ENCODE assay signal across 12 cellular contexts in genomic region chr15:90211440-90212168, GRCh38. TPM values are rescaled to one million over a fixed set of nuclear protein-coding genes. Genes with fewer than 3 reads are reported as not detected.
DNase-seq lines count a peak whose midpoint lies in the region; ATAC-seq, FAIRE-seq and TF ChIP-seq lines count a peak whose summit lies in the region.
"Had no signal": no experiment of that assay in that cellular context is flagged by ENCODE, and none has a peak within 500 bp of the region (broad histone marks: within the 10 kb centered on the region; RNA-seq: fewer than 3 reads in every experiment).

No MANE protein-coding gene starts in this region.

- H3K27ac ChIP-seq in endothelial cell of umbilical vein (ENCODE audit: insufficient read depth, low read depth, low read length): peak overlapping the region; percentile 27

- in situ Hi-C loops in GM13977 (cut with MboI; ENCODE audit: low pct_unique_long_range_greater_than_20kb, low sequenced_read_pairs, unreplicated experiment): no loop called here

- DNase-seq in stimulated activated naive CD8-positive, alpha-beta T cell treated with anti-CD3 and anti-CD28 coated beads, Interleukin-15, Interleukin-2, amounts not matched to agents 100 U/mL and 50 U/mL, for 24 hours: no peak
- DNase-seq in endothelial cell of umbilical vein (ENCODE audit: low read depth, low spot score): peak; percentile 32
- peak; percentile 78 to 91 (median 87) for DNase-seq in mucosa of descending colon
- no peak for DNase-seq in activated CD4-positive, alpha-beta memory T cell treated with anti-CD3 and anti-CD28 coated beads, Interleukin-2, amount 10 ng/mL, durations not matched to agents 7 days and 5 days
- no peak for DNase-seq in NCI-H1092 (lab: John Stamatoyannopoulos, UW)
- no peak for DNase-seq in GM13977 (ENCODE audit: low spot score)
- DNase-seq: activated T-cell treated with anti-CD3 and anti-CD28 coated beads for 4 hours; foreskin melanocyte; stimulated activated CD4-positive, alpha-beta T cell treated with anti-CD3 and anti-CD28 coated beads, Interleukin-15, amount 100 ng/mL, for 24 hours had no signal

- intact Hi-C loops in endothelial cell of umbilical vein (cut with micrococcal nuclease): loop anchor here (1.0 to 10.0 kb wide), 2 partner anchors 8 to 317 kb away; partner anchors contain the start of gene AP3S2
- intact Hi-C loops in mucosa of descending colon (cut with DNase I, micrococcal nuclease): no loop called here

- CTCF ChIA-PET in endothelial cell of umbilical vein (lab: Charles Lee): interaction anchor here (1.5 to 2.1 kb wide), 2 partner anchors 10 kb away, joined by 7 to 9 read pairs; partner anchors contain the start of gene SEMA4B
- CTCF ChIA-PET in activated CD4-positive, alpha-beta memory T cell treated with anti-CD3 and anti-CD28 coated beads, Interleukin-2, amount 10 ng/mL, durations not matched to agents 7 days and 5 days (lab: Charles Lee): no interaction called here

- no peak overlapping the region for H3K9ac ChIP-seq in endothelial cell of umbilical vein (replicated peaks; ENCODE audit: extremely low read depth, insufficient read depth, low read length)

- TF ChIP-seq POLR2A in endothelial cell of umbilical vein (IDR thresholded peaks at IDR 0.05; ENCODE audit: low read depth, low read length): no peak

- no TSS peak for BruUV-seq in endothelial cell of umbilical vein (replicated peaks; lab: Mats Ljungman, UMichigan)

- H3K4me3 ChIP-seq in endothelial cell of umbilical vein (replicated peaks in 1 of 3; ENCODE audit: insufficient read depth in 1 of 3, low read depth in 1 of 3, low read length in 3 of 3) (no peak overlapping the region), mucosa of descending colon (no peak overlapping the region)

- H3K9me3 ChIP-seq in endothelial cell of umbilical vein (replicated peaks; ENCODE audit: control insufficient read depth, insufficient read depth, low read length): no peaks in the 10 kb centered on the region
- H3K9me3 ChIP-seq in mucosa of descending colon: no peaks in the 10 kb centered on the region

- TF ChIP-seq CTCF in endothelial cell of umbilical vein (IDR thresholded peaks at IDR 0.05; ENCODE audit: extremely low read depth in 1 of 2, insufficient read depth in 1 of 2, low read depth in 1 of 2, low read length in 2 of 2) (no peak), mucosa of descending colon (IDR thresholded peaks at IDR 0.05) (no peak), GM13977 (IDR thresholded peaks at IDR 0.05; ENCODE audit: extremely low read depth, insufficient read depth, missing control alignments) (no peak)

- H3K27ac Mint-ChIP-seq in stimulated activated naive CD8-positive, alpha-beta T cell treated with anti-CD3 and anti-CD28 coated beads, Interleukin-15, Interleukin-2, amounts not matched to agents 100 ng/mL and 50 ng/mL, for 24 hours: peak overlapping the region; percentile 21
- no peak overlapping the region for H3K27ac Mint-ChIP-seq in activated CD4-positive, alpha-beta memory T cell treated with anti-CD3 and anti-CD28 coated beads, Interleukin-2, amount 10 ng/mL, durations not matched to agents 7 days and 5 days

- peak overlapping the region; percentile 44 for H3K4me2 ChIP-seq in endothelial cell of umbilical vein (ENCODE audit: insufficient read depth, low read length)

- no peak overlapping the region for H3K4me3 Mint-ChIP-seq in stimulated activated naive CD8-positive, alpha-beta T cell treated with anti-CD3 and anti-CD28 coated beads, Interleukin-15, Interleukin-2, amounts not matched to agents 100 ng/mL and 50 ng/mL, for 24 hours
- H3K4me3 Mint-ChIP-seq in activated CD4-positive, alpha-beta memory T cell treated with anti-CD3 and anti-CD28 coated beads, Interleukin-2, amount 10 ng/mL, durations not matched to agents 7 days and 5 days: no peak overlapping the region

- H3K4me1 ChIP-seq in endothelial cell of umbilical vein (ENCODE audit: control insufficient read depth, extremely low read depth, insufficient read depth, low read length) (peaks cover 12% of the 10 kb centered on the region), mucosa of descending colon (ENCODE audit: low read depth) (peaks cover 39% of the 10 kb centered on the region)

- peaks cover 48% of the 10 kb centered on the region for H3K4me1 Mint-ChIP-seq in stimulated activated naive CD8-positive, alpha-beta T cell treated with anti-CD3 and anti-CD28 coated beads, Interleukin-15, Interleukin-2, amounts not matched to agents 100 ng/mL and 50 ng/mL, for 24 hours (ENCODE audit: low read depth)
- H3K4me1 Mint-ChIP-seq in activated CD4-positive, alpha-beta memory T cell treated with anti-CD3 and anti-CD28 coated beads, Interleukin-2, amount 10 ng/mL, durations not matched to agents 7 days and 5 days: peaks cover 52% of the 10 kb centered on the region

- no peaks in the 10 kb centered on the region for H3K79me2 ChIP-seq in endothelial cell of umbilical vein (ENCODE audit: control insufficient read depth, insufficient read depth, low read length)

- H3K9me3 Mint-ChIP-seq in stimulated activated naive CD8-positive, alpha-beta T cell treated with anti-CD3 and anti-CD28 coated beads, Interleukin-15, Interleukin-2, amounts not matched to agents 100 ng/mL and 50 ng/mL, for 24 hours: no peaks in the 10 kb centered on the region
- no peaks in the 10 kb centered on the region for H3K9me3 Mint-ChIP-seq in activated CD4-positive, alpha-beta memory T cell treated with anti-CD3 and anti-CD28 coated beads, Interleukin-2, amount 10 ng/mL, durations not matched to agents 7 days and 5 days

- H3K9me1 ChIP-seq in endothelial cell of umbilical vein (replicated peaks; ENCODE audit: control insufficient read depth, extremely low read depth, insufficient read depth, low read length): no peaks in the 10 kb centered on the region

- POLR2A ChIA-PET in endothelial cell of umbilical vein (lab: Charles Lee): interaction anchor here (0.7 kb wide), 1 partner anchor 720 kb away, joined by 3 read pairs; no protein-coding TSS in a partner anchor
- POLR2A ChIA-PET in activated CD4-positive, alpha-beta memory T cell treated with anti-CD3 and anti-CD28 coated beads, Interleukin-2, amount 10 ng/mL, durations not matched to agents 7 days and 5 days (lab: Charles Lee): no interaction called here

- no peak for ATAC-seq in stimulated activated naive CD8-positive, alpha-beta T cell treated with anti-CD3 and anti-CD28 coated beads, Interleukin-15, Interleukin-2, amounts not matched to agents 100 U/mL and 50 U/mL, for 24 hours
- ATAC-seq in mucosa of descending colon (peak; percentile 87), GM19035 (IDR thresholded peaks at IDR 0.05; ENCODE audit: unreplicated experiment) (no peak)

- H3K36me3 Mint-ChIP-seq in stimulated activated naive CD8-positive, alpha-beta T cell treated with anti-CD3 and anti-CD28 coated beads, Interleukin-15, Interleukin-2, amounts not matched to agents 100 ng/mL and 50 ng/mL, for 24 hours (ENCODE audit: low read depth): no peaks in the 10 kb centered on the region
- H3K36me3 Mint-ChIP-seq in activated CD4-positive, alpha-beta memory T cell treated with anti-CD3 and anti-CD28 coated beads, Interleukin-2, amount 10 ng/mL, durations not matched to agents 7 days and 5 days (ENCODE audit: low read depth): peaks cover 32% of the 10 kb centered on the region

- H3K27me3 Mint-ChIP-seq in stimulated activated naive CD8-positive, alpha-beta T cell treated with anti-CD3 and anti-CD28 coated beads, Interleukin-15, Interleukin-2, amounts not matched to agents 100 ng/mL and 50 ng/mL, for 24 hours: no peaks in the 10 kb centered on the region
- H3K27me3 Mint-ChIP-seq in activated CD4-positive, alpha-beta memory T cell treated with anti-CD3 and anti-CD28 coated beads, Interleukin-2, amount 10 ng/mL, durations not matched to agents 7 days and 5 days: no peaks in the 10 kb centered on the region

- H2AFZ ChIP-seq in endothelial cell of umbilical vein (ENCODE audit: low read depth, low read length): peak overlapping the region; percentile 45

- no peaks in the 10 kb centered on the region for H3K27me3 ChIP-seq in endothelial cell of umbilical vein (ENCODE audit: control insufficient read depth in 2 of 2, insufficient read depth in 2 of 2, low read length in 2 of 2)

- peak; percentile 56 for FAIRE-seq in endothelial cell of umbilical vein (lab: Jason Lieb, UNC)
- FAIRE-seq: A204.1 had no signal

- dilution Hi-C loops in endothelial cell of umbilical vein (cut with MboI; ENCODE audit: extremely low pct_ligation_motif_present, low sequenced_read_pairs): loop anchor here (10.0 kb wide), 1 partner anchor 67 kb away; no protein-coding TSS in a partner anchor

- no peaks in the 10 kb centered on the region for H4K20me1 ChIP-seq in endothelial cell of umbilical vein (replicated peaks; ENCODE audit: control insufficient read depth, extremely low read depth, insufficient read depth, low read length)

- no peaks in the 10 kb centered on the region for H3K36me3 ChIP-seq in endothelial cell of umbilical vein (ENCODE audit: control insufficient read depth in 2 of 2, extremely low read depth in 1 of 2, insufficient read depth in 2 of 2, low read length in 2 of 2)
- no peaks in the 10 kb centered on the region for H3K36me3 ChIP-seq in mucosa of descending colon (ENCODE audit: low read depth)

RNA-seq across cellular contexts. Expression of gene SEMA4B, which starts 10.5 kb away (rescaled TPM):
- total RNA-seq in endothelial cell of umbilical vein (7.1 and 7.8 TPM in 2 replicates), mucosa of descending colon (100 to 1,000 TPM; 118 to 146 (median 131) TPM)
- polyA plus RNA-seq in endothelial cell of umbilical vein: 6.1 and 7.5 TPM in 2 replicates
- 4.0 and 4.6 TPM in 2 replicates for polyA plus RNA-seq in endothelial cell of umbilical vein (2011; cell fraction: cytosol; rRNA removed)
- 5.5 and 6.2 TPM in 2 replicates for polyA plus RNA-seq in endothelial cell of umbilical vein (2011; cell fraction: nucleus; rRNA removed)
- 12.0 and 13.0 TPM in 2 replicates for polyA plus RNA-seq in endothelial cell of umbilical vein (2012)
- 6.9 and 13.6 TPM in 2 replicates for polyA minus RNA-seq in endothelial cell of umbilical vein
- polyA minus RNA-seq in endothelial cell of umbilical vein (2011; cell fraction: cytosol; rRNA and poly(A)+ RNA removed): 23.8 TPM
- polyA minus RNA-seq in endothelial cell of umbilical vein (2011; cell fraction: nucleus; rRNA and poly(A)+ RNA removed): 6.3 and 9.6 TPM in 2 replicates
- total RNA-seq in activated CD4-positive, alpha-beta memory T cell treated with anti-CD3 and anti-CD28 coated beads, Interleukin-2, amount 10 ng/mL, durations not matched to agents 7 days and 5 days: 10 to 100 TPM; 29.7 to 29.9 TPM

RNA-seq across cellular contexts. Expression of gene CIB1, which starts 22.1 kb away (rescaled TPM):
- total RNA-seq in endothelial cell of umbilical vein (58.3 and 61.0 TPM in 2 replicates), mucosa of descending colon (100 to 1,000 TPM; 126 to 273 (median 209) TPM)
- 105 and 137 TPM in 2 replicates for polyA plus RNA-seq in endothelial cell of umbilical vein
- 88.7 and 98.1 TPM in 2 replicates for polyA plus RNA-seq in endothelial cell of umbilical vein (2011; cell fraction: cytosol; rRNA removed)
- 52.8 and 62.9 TPM in 2 replicates for polyA plus RNA-seq in endothelial cell of umbilical vein (2011; cell fraction: nucleus; rRNA removed)
- polyA plus RNA-seq in endothelial cell of umbilical vein (2012): 75.2 and 82.5 TPM in 2 replicates
- polyA minus RNA-seq in endothelial cell of umbilical vein: 33.8 and 37.8 TPM in 2 replicates
- polyA minus RNA-seq in endothelial cell of umbilical vein (2011; cell fraction: cytosol; rRNA and poly(A)+ RNA removed): 31.9 TPM
- 8.5 and 8.9 TPM in 2 replicates for polyA minus RNA-seq in endothelial cell of umbilical vein (2011; cell fraction: nucleus; rRNA and poly(A)+ RNA removed)
- total RNA-seq in activated CD4-positive, alpha-beta memory T cell treated with anti-CD3 and anti-CD28 coated beads, Interleukin-2, amount 10 ng/mL, durations not matched to agents 7 days and 5 days: 100 to 1,000 TPM; 118 to 120 TPM

RNA-seq across cellular contexts. Expression of gene GDPGP1, which starts 22.4 kb away (rescaled TPM):
- 4.4 and 7.2 TPM in 2 replicates for total RNA-seq in endothelial cell of umbilical vein
- 4.8 and 6.0 TPM in 2 replicates for polyA plus RNA-seq in endothelial cell of umbilical vein
- polyA plus RNA-seq in endothelial cell of umbilical vein (2011; cell fraction: cytosol; rRNA removed): 2.9 and 3.6 TPM in 2 replicates
- 2.9 and 3.8 TPM in 2 replicates for polyA plus RNA-seq in endothelial cell of umbilical vein (2011; cell fraction: nucleus; rRNA removed)
- polyA plus RNA-seq in endothelial cell of umbilical vein (2012): 2.1 and 2.2 TPM in 2 replicates
- 10.7 and 14.9 TPM in 2 replicates for polyA minus RNA-seq in endothelial cell of umbilical vein
- polyA minus RNA-seq in endothelial cell of umbilical vein (2011; cell fraction: cytosol; rRNA and poly(A)+ RNA removed): 7.3 TPM
- 2.1 and 5.1 TPM in 2 replicates for polyA minus RNA-seq in endothelial cell of umbilical vein (2011; cell fraction: nucleus; rRNA and poly(A)+ RNA removed)
- total RNA-seq in mucosa of descending colon: 10 to 100 TPM; 18.2 to 25.5 (median 19.3) TPM
- total RNA-seq in activated CD4-positive, alpha-beta memory T cell treated with anti-CD3 and anti-CD28 coated beads, Interleukin-2, amount 10 ng/mL, durations not matched to agents 7 days and 5 days: 10 to 100 TPM; 10.3 to 10.5 TPM

RNA-seq across cellular contexts. Expression of gene TTLL13, which starts 37.8 kb away (rescaled TPM):
- total RNA-seq in endothelial cell of umbilical vein (not detected in 2 replicates), mucosa of descending colon (under 1 TPM; 0.34 to 0.93 (median 0.63) TPM)
- polyA plus RNA-seq in endothelial cell of umbilical vein: 0.04 and 0.05 TPM in 2 replicates
- 0.03 and 0.04 TPM in 2 replicates for polyA plus RNA-seq in endothelial cell of umbilical vein (2011; cell fraction: cytosol; rRNA removed)
- polyA plus RNA-seq in endothelial cell of umbilical vein (2011; cell fraction: nucleus; rRNA removed): 0.16 and 0.31 TPM in 2 replicates
- 1.5 TPM in 1 of 2 replicates, not detected in the other for polyA plus RNA-seq in endothelial cell of umbilical vein (2012)
- polyA minus RNA-seq in endothelial cell of umbilical vein: not detected in 2 replicates
- not detected for polyA minus RNA-seq in endothelial cell of umbilical vein (2011; cell fraction: cytosol; rRNA and poly(A)+ RNA removed)
- polyA minus RNA-seq in endothelial cell of umbilical vein (2011; cell fraction: nucleus; rRNA and poly(A)+ RNA removed): 0.19 TPM in 1 of 2 replicates, not detected in the other
- under 1 TPM; 0.45 to 0.58 TPM for total RNA-seq in activated CD4-positive, alpha-beta memory T cell treated with anti-CD3 and anti-CD28 coated beads, Interleukin-2, amount 10 ng/mL, durations not matched to agents 7 days and 5 days

RNA-seq across cellular contexts. Expression of gene NGRN, which starts 53.9 kb away (rescaled TPM):
- total RNA-seq in endothelial cell of umbilical vein: 56.5 and 60.7 TPM in 2 replicates
- 25.7 and 28.9 TPM in 2 replicates for polyA plus RNA-seq in endothelial cell of umbilical vein
- 37.4 and 38.4 TPM in 2 replicates for polyA plus RNA-seq in endothelial cell of umbilical vein (2011; cell fraction: cytosol; rRNA removed)
- polyA plus RNA-seq in endothelial cell of umbilical vein (2011; cell fraction: nucleus; rRNA removed): 19.0 and 25.1 TPM in 2 replicates
- polyA plus RNA-seq in endothelial cell of umbilical vein (2012): 41.9 and 52.3 TPM in 2 replicates
- polyA minus RNA-seq in endothelial cell of umbilical vein: 29.1 and 34.3 TPM in 2 replicates
- 22.3 TPM for polyA minus RNA-seq in endothelial cell of umbilical vein (2011; cell fraction: cytosol; rRNA and poly(A)+ RNA removed)
- 10.8 and 13.3 TPM in 2 replicates for polyA minus RNA-seq in endothelial cell of umbilical vein (2011; cell fraction: nucleus; rRNA and poly(A)+ RNA removed)
- 100 to 1,000 TPM in 1 of 3 donors, 10 to 100 TPM in 2; 41.7 to 111 (median 54.1) TPM for total RNA-seq in mucosa of descending colon
- 10 to 100 TPM; 27.4 to 28.3 TPM for total RNA-seq in activated CD4-positive, alpha-beta memory T cell treated with anti-CD3 and anti-CD28 coated beads, Interleukin-2, amount 10 ng/mL, durations not matched to agents 7 days and 5 days

Comparison
In these comparisons a context has a peak if more than half of its experiments do, and no peak if none do; other contexts are left out.
1. DNase-seq: peak in endothelial cell of umbilical vein (single experiment) and mucosa of descending colon (3 of 3); none in stimulated activated naive CD8-positive, alpha-beta T cell treated with anti-CD3 and anti-CD28 coated beads, Interleukin-15, Interleukin-2, amounts not matched to agents 100 U/mL and 50 U/mL, for 24 hours (single experiment), activated CD4-positive, alpha-beta memory T cell treated with anti-CD3 and anti-CD28 coated beads, Interleukin-2, amount 10 ng/mL, durations not matched to agents 7 days and 5 days (single experiment), NCI-H1092 (single experiment) and GM13977 (single experiment).